Comparison of ENCODE assay signal across 8 cellular contexts in the genomic region with DNA sequence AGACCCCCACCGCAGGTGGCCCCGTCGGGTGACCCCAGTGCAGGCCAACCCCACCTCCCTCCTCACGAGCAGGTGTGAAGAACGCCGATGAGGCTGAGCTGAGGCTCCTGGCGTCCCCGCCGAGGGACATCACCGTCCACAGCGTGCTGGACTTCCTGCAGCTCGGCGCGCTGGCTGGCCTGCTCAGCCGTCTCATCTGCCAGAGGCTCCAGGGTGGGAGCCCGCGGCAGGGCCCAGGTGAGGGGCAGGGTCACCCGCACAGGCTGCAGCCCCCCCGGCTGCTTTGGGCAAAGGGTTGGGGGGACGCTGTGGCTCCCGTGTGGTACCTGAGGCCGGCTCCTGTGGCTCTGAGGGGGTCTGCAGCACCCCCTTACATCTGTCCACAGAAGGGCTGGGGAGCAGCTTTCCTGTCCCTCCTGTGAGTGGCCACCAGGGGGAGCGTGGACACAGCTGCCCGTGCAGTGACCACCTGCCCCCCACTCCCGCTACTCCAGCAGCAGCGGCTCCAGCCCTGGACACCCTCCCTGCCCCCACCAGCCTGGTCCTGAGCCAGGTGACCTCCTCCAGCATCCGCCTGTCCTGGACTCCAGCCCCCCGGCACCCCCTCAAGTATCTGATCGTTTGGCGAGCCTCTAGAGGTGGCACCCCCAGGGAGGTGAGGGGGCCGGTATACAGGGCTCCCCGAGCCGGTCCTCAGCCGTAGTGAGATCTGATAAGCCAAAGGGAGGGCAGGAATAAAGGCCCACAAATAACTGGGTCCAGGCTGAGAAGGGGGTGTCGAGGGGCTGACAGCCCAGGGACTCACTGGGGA. TPM values are rescaled to one million over a fixed set of nuclear protein-coding genes. Genes with fewer than 3 reads are reported as not detected.
DNase-seq lines count a peak whose midpoint lies in the region; ATAC-seq and TF ChIP-seq lines count a peak whose summit lies in the region.

No MANE protein-coding gene starts in this region.

- ATAC-seq in lung (ENCODE audit: insufficient read depth, low FRiP score) (no peak), GM21515 (IDR thresholded peaks at IDR 0.05; ENCODE audit: unreplicated experiment) (no peak), HG03432 (IDR thresholded peaks at IDR 0.05; ENCODE audit: unreplicated experiment) (no peak), HG02763 (IDR thresholded peaks at IDR 0.05; ENCODE audit: unreplicated experiment) (no peak)

- WGBS in lung, 2 donors = 33 to 52% methylated on average over 35 of the region's 35 CpGs

- DNase-seq in BE2C = peak; percentile 78
- peak; percentile 81 for DNase-seq in GM13976 (ENCODE audit: low spot score)
- DNase-seq in Peyer's patch = no peak
- DNase-seq in choroid plexus epithelial cell (ENCODE audit: low read depth) = peak; percentile 52
- no peak for DNase-seq in lung (ENCODE audit: low spot score)

- H3K27ac ChIP-seq in Peyer's patch (no peak overlapping the region), lung (ENCODE audit: low read depth in 1 of 2, low read length in 1 of 2) (no peak overlapping the region)

- H3K36me3 ChIP-seq in BE2C (no peaks in the 10 kb centered on the region), Peyer's patch (no peaks in the 10 kb centered on the region), lung (ENCODE audit: control insufficient read depth in 2 of 2, insufficient read depth in 2 of 2, low read length in 2 of 2) (no peaks in the 10 kb centered on the region)

- H3K4me1 ChIP-seq in BE2C (no peaks in the 10 kb centered on the region), Peyer's patch (no peaks in the 10 kb centered on the region), lung (ENCODE audit: control insufficient read depth in 2 of 2, insufficient read depth in 2 of 2, low read length in 2 of 2) (peaks cover 0 to 2% of the 10 kb centered on the region in 2 donors)

- no peak for TF ChIP-seq POLR2A in Peyer's patch (IDR thresholded peaks at IDR 0.05)

- no peaks in the 10 kb centered on the region for H3K9me3 ChIP-seq in BE2C
- no peaks in the 10 kb centered on the region for H3K9me3 ChIP-seq in Peyer's patch
- H3K9me3 ChIP-seq in lung (ENCODE audit: control insufficient read depth in 2 of 2, insufficient read depth in 1 of 2, low read length in 1 of 2) = no peaks in the 10 kb centered on the region

- no peak overlapping the region for H3K4me3 ChIP-seq in BE2C (ENCODE audit: low read depth, low read length)
- H3K4me3 ChIP-seq in Peyer's patch = no peak overlapping the region
- no peak overlapping the region for H3K4me3 ChIP-seq in choroid plexus epithelial cell (ENCODE audit: low read depth, low read length)
- no peak overlapping the region for H3K4me3 ChIP-seq in lung

- TF ChIP-seq CTCF in BE2C (IDR thresholded peaks at IDR 0.05; ENCODE audit: low read depth, low read length) = peak; percentile 78
- peak; percentile 52 for TF ChIP-seq CTCF in GM13976 (IDR thresholded peaks at IDR 0.05; ENCODE audit: borderline replicate concordance, control extremely low read depth, extremely low read depth, insufficient read depth, missing control alignments)
- TF ChIP-seq CTCF in Peyer's patch (IDR thresholded peaks at IDR 0.05) = peak; percentile 31 to 63 (median 57)
- TF ChIP-seq CTCF in choroid plexus epithelial cell (conservative IDR thresholded peaks at IDR 0.05; ENCODE audit: low read depth, low read length) = peak; percentile 84
- peak; percentile 48 for TF ChIP-seq CTCF in lung (IDR thresholded peaks at IDR 0.05; ENCODE audit: control extremely low read depth, extremely low read depth)

- in situ Hi-C loops in GM13976 (cut with MboI; ENCODE audit: low sequenced_read_pairs, unreplicated experiment) = no loop called here

- H3K27me3 ChIP-seq in BE2C = peaks cover 9% of the 10 kb centered on the region; the same call in 1 of the 2 replicates
- H3K27me3 ChIP-seq in Peyer's patch = no peaks in the 10 kb centered on the region
- peaks cover 5% of the 10 kb centered on the region for H3K27me3 ChIP-seq in lung (ENCODE audit: control insufficient read depth, insufficient read depth)

RNA-seq across cellular contexts. Expression of a gene that starts 16.5 kb away (rescaled TPM):
- 0.25 TPM for polyA plus RNA-seq in BE2C (2012; ENCODE audit: insufficient read depth, insufficient read length, low read depth)
- total RNA-seq in Peyer's patch (not detected), lung (under 1 TPM in 1 of 2 donors, not detected in 1; 0.06 TPM)
- polyA plus RNA-seq in lung = under 1 TPM in 1 of 2 donors, not detected in 1; 0.09 TPM

RNA-seq across cellular contexts. Expression of a gene that starts 36.9 kb away (rescaled TPM):
- 329 TPM for polyA plus RNA-seq in BE2C (2012; ENCODE audit: insufficient read depth, insufficient read length, low read depth)
- total RNA-seq in Peyer's patch (100 to 1,000 TPM in 1 of 4 donors, 10 to 100 TPM in 3; 66.6 to 149 (median 89.8) TPM), lung (100 to 1,000 TPM in 1 of 2 donors, 10 to 100 TPM in 1; 47.0 to 108 TPM)
- 100 to 1,000 TPM in 1 of 2 donors, 10 to 100 TPM in 1; 70.8 to 104 TPM for polyA plus RNA-seq in lung

RNA-seq across cellular contexts. Expression of a gene that starts 51.7 kb away (rescaled TPM):
- not detected for polyA plus RNA-seq in BE2C (2012; ENCODE audit: insufficient read depth, insufficient read length, low read depth)
- not detected for total RNA-seq in Peyer's patch
- total RNA-seq in lung = 1 to 10 TPM in 1 of 2 donors, under 1 TPM in 1; 0.85 to 1.1 TPM
- polyA plus RNA-seq in lung = under 1 TPM; 0.01 to 0.06 TPM

RNA-seq across cellular contexts. Expression of a gene that starts 55.2 kb away (rescaled TPM):
- 0.49 TPM for polyA plus RNA-seq in BE2C (2012; ENCODE audit: insufficient read depth, insufficient read length, low read depth)
- total RNA-seq in Peyer's patch (not detected), lung (1 to 10 TPM in 1 of 2 donors, not detected in 1; 1.7 TPM)
- under 1 TPM in 1 of 2 donors, not detected in 1; 0.10 TPM for polyA plus RNA-seq in lung

Comparison
In these comparisons a context has a peak if more than half of its experiments do, and no peak if none do; other contexts are left out.
1. DNase-seq: peak in BE2C (single experiment), GM13976 (single experiment) and choroid plexus epithelial cell (single experiment); none in Peyer's patch (0 of 3) and lung (single experiment).
2. Peak in every context shown above with its lines, with median percentiles within 50 percentile points of each other: CTCF ChIP-seq.